In genomic region chr11:63887600-63887999, GRCh38 we compare ENCODE assay signal across 10 cellular contexts. TPM values are rescaled to one million over a fixed set of nuclear protein-coding genes. Genes with fewer than 3 reads are reported as not detected.
DNase-seq lines count a peak whose midpoint lies in the region; ATAC-seq, FAIRE-seq and TF ChIP-seq lines count a peak whose summit lies in the region.
"Had no signal": no experiment of that assay in that cellular context is flagged by ENCODE, and none has a peak within 500 bp of the region (broad histone marks: within the 10 kb centered on the region; RNA-seq: fewer than 3 reads in every experiment).

No MANE protein-coding gene starts in this region.

- H3K4me1 Mint-ChIP-seq in activated T-cell treated with anti-CD3 and anti-CD28 coated beads, Interleukin-2, amount 50 U/mL, for 72 hours (ENCODE audit: low read depth): peaks cover 88% of the 10 kb centered on the region
- peaks cover 77% of the 10 kb centered on the region for H3K4me1 Mint-ChIP-seq in activated naive CD8-positive, alpha-beta T cell treated with anti-CD3 and anti-CD28 coated beads for 36 hours

- H2AFZ ChIP-seq in HepG2 (ENCODE audit: low read length): no peak overlapping the region

- no peaks in the 10 kb centered on the region for H3K27me3 Mint-ChIP-seq in activated T-cell treated with anti-CD3 and anti-CD28 coated beads, Interleukin-2, amount 50 U/mL, for 72 hours (ENCODE audit: low read depth)
- H3K27me3 Mint-ChIP-seq in activated naive CD8-positive, alpha-beta T cell treated with anti-CD3 and anti-CD28 coated beads for 36 hours: no peaks in the 10 kb centered on the region

- H3K9me3 ChIP-seq in HepG2 (ENCODE audit: low read length) (no peaks in the 10 kb centered on the region), thyroid gland (no peaks in the 10 kb centered on the region)
- H3K9me3 ChIP-seq: BE2C had no signal

- H3K4me1 ChIP-seq in HepG2 (ENCODE audit: insufficient read depth, low read length) (peaks cover 41% of the 10 kb centered on the region), thyroid gland (peaks cover 58 to 71% of the 10 kb centered on the region in 2 donors)
- H3K4me1 ChIP-seq: BE2C had no signal

- H3K4me3 ChIP-seq in HepG2 (replicated peaks in 1 of 3; ENCODE audit: insufficient read depth in 1 of 3, low read depth in 2 of 3, low read length in 3 of 3): peak overlapping the region in 1 of 3 experiments; percentile 79; a peak in 1 of 6 replicates
- H3K4me3 ChIP-seq in thyroid gland (replicated peaks in 1 of 3): no peak overlapping the region

- H3K27ac ChIP-seq in HepG2 (ENCODE audit: extremely low read length, insufficient read depth, low read length) (peak overlapping the region; percentile 92), thyroid gland (peak overlapping the region; percentile 81 to 93 (median 90))

- H3K9me3 Mint-ChIP-seq in activated T-cell treated with anti-CD3 and anti-CD28 coated beads, Interleukin-2, amount 50 U/mL, for 72 hours: no peaks in the 10 kb centered on the region
- H3K9me3 Mint-ChIP-seq in activated naive CD8-positive, alpha-beta T cell treated with anti-CD3 and anti-CD28 coated beads for 36 hours: no peaks in the 10 kb centered on the region
- H3K9me3 Mint-ChIP-seq: activated naive CD4-positive, alpha-beta T cell treated with anti-CD3 and anti-CD28 coated beads, Interleukin-2, amount 50 U/mL, for 72 hours had no signal

- peak overlapping the region; percentile 0 for H3K27ac Mint-ChIP-seq in activated T-cell treated with anti-CD3 and anti-CD28 coated beads, Interleukin-2, amount 50 U/mL, for 72 hours
- H3K27ac Mint-ChIP-seq in activated naive CD8-positive, alpha-beta T cell treated with anti-CD3 and anti-CD28 coated beads for 36 hours: peak overlapping the region; percentile 2

- in situ Hi-C loops in HepG2 (cut with HindIII; ENCODE audit: extremely low pct_ligation_motif_present, low pct_unique_long_range_greater_than_20kb): loop anchor here (5.0 kb wide), 1 partner anchor 50 kb away; the partner anchor contains the start of gene MARK2

- CTCF ChIA-PET in HepG2 (lab: Yijun Ruan, JAX; ENCODE audit: low intra/inter-chr PET ratio, low total read pairs): no interaction called here

- peak overlapping the region; percentile 95 for H3K4me2 ChIP-seq in HepG2 (ENCODE audit: low read depth, low read length)

- H3K9ac ChIP-seq in HepG2 (ENCODE audit: insufficient read depth, low read depth, low read length): peak overlapping the region; percentile 80; the same call in 1 of the 2 replicates

- peaks cover 3 to 7% of the 10 kb centered on the region in 2 experiments; a peak in 2 of 5 replicates for H3K36me3 ChIP-seq in HepG2 (replicated peaks in 1 of 2; ENCODE audit: control insufficient read depth in 1 of 2, insufficient read depth in 2 of 2, low read length in 2 of 2)
- H3K36me3 ChIP-seq in thyroid gland: no peaks in the 10 kb centered on the region
- H3K36me3 ChIP-seq: BE2C had no signal

- H3K27me3 ChIP-seq in HepG2 (ENCODE audit: control insufficient read depth in 1 of 2, insufficient read depth in 2 of 2, low read length in 2 of 2) (no peaks in the 10 kb centered on the region), thyroid gland (no peaks in the 10 kb centered on the region)
- H3K27me3 ChIP-seq: BE2C had no signal

- peak overlapping the region; percentile 93 for H3K4me3 Mint-ChIP-seq in activated T-cell treated with anti-CD3 and anti-CD28 coated beads, Interleukin-2, amount 50 U/mL, for 72 hours
- H3K4me3 Mint-ChIP-seq in activated naive CD8-positive, alpha-beta T cell treated with anti-CD3 and anti-CD28 coated beads for 36 hours: peak overlapping the region; percentile 0

- POLR2A ChIA-PET in HepG2 (lab: Yijun Ruan, JAX): interaction anchor here (0.6 to 2.9 kb wide), 11 partner anchors 11 to 297 kb away, joined by 3 to 23 read pairs (median 6); partner anchors contain the start of genes MARK2 and RCOR2

- TF ChIP-seq CTCF in HepG2 (CRISPR knock-in tag; IDR thresholded peaks at IDR 0.05) (no peak), thyroid gland (IDR thresholded peaks at IDR 0.05) (no peak)

- TF ChIP-seq EP300 in HepG2 (IDR thresholded peaks at IDR 0.05; ENCODE audit: low read depth in 2 of 2, low read length in 2 of 2) (no peak), HepG2 (CRISPR knock-in tag; IDR thresholded peaks at IDR 0.05; ENCODE audit: borderline replicate concordance) (no peak)

- H3K36me3 Mint-ChIP-seq in activated T-cell treated with anti-CD3 and anti-CD28 coated beads, Interleukin-2, amount 50 U/mL, for 72 hours (ENCODE audit: insufficient read depth in 2 of 2): no peaks in the 10 kb centered on the region
- H3K36me3 Mint-ChIP-seq in activated naive CD8-positive, alpha-beta T cell treated with anti-CD3 and anti-CD28 coated beads for 36 hours: peaks cover 13% of the 10 kb centered on the region

- TF ChIP-seq POLR2A in HepG2 (IDR thresholded peaks at IDR 0.05; ENCODE audit: insufficient read depth in 1 of 2, low read depth in 2 of 2, low read length in 2 of 2) (no peak), thyroid gland (IDR thresholded peaks at IDR 0.05) (no peak)

- no TSS peak for BruUV-seq in HepG2 (replicated peaks; lab: Mats Ljungman, UMichigan)

- H3K79me2 ChIP-seq in HepG2 (ENCODE audit: insufficient read depth, low read length): peaks cover 41% of the 10 kb centered on the region

- no peak for TF ChIP-seq RAD21 in HepG2 (CRISPR knock-in tag; IDR thresholded peaks at IDR 0.05)

- FAIRE-seq in HepG2 (lab: Jason Lieb, UNC): no peak

- no peak for ATAC-seq in activated T-cell treated with anti-CD3 and anti-CD28 coated beads, Interleukin-2, amount 50 U/mL, for 72 hours (replicated peaks in 1 of 2)
- ATAC-seq in HepG2 (no peak), HG03108 (IDR thresholded peaks at IDR 0.05; ENCODE audit: unreplicated experiment) (no peak), HG02588 (IDR thresholded peaks at IDR 0.05; ENCODE audit: unreplicated experiment) (no peak)

- 38% methylated on average over 4 of the region's 4 CpGs for WGBS in HepG2 (ENCODE audit: low lambda C conversion rate)
- 35 to 47% methylated on average over 4 of the region's 4 CpGs for WGBS in thyroid gland, 2 donors

- 0 out of 2 replicates have a peak, but pooled peaks cover 3% of the 10 kb centered on the region for H4K20me1 ChIP-seq in HepG2 (ENCODE audit: insufficient read depth, low read length)

- DNase-seq in activated T-cell treated with anti-CD3 and anti-CD28 coated beads, Interleukin-2, amount 50 U/mL, for 72 hours: no peak
- no peak for DNase-seq in activated T-cell treated with anti-CD3 and anti-CD28 coated beads, Interleukin-2, amount 50 U/mL, for 1 hour
- no peak for DNase-seq in activated naive CD8-positive, alpha-beta T cell treated with anti-CD3 and anti-CD28 coated beads for 36 hours
- DNase-seq in HepG2 (ENCODE audit: low spot score): no peak
- no peak for DNase-seq in thyroid gland
- DNase-seq in NCI-H748 (lab: John Stamatoyannopoulos, UW; ENCODE audit: unreplicated experiment): no peak
- DNase-seq: BE2C had no signal

- intact Hi-C loops in HepG2 (cut with micrococcal nuclease; ENCODE audit: unreplicated experiment): no loop called here
- intact Hi-C loops in thyroid gland (cut with DNase I): no loop called here

RNA-seq across cellular contexts. Expression of gene RCOR2, which starts 29.4 kb away (rescaled TPM):
- under 1 TPM; 0.39 to 0.96 TPM for total RNA-seq in activated T-cell treated with anti-CD3 and anti-CD28 coated beads, Interleukin-2, amount 50 U/mL, for 72 hours
- under 1 TPM; 0.58 to 0.82 TPM for total RNA-seq in activated naive CD8-positive, alpha-beta T cell treated with anti-CD3 and anti-CD28 coated beads for 36 hours
- total RNA-seq in HepG2 (2016; rRNA removed; fragmentation: Illumina TruSeq; extraction: Trizol) (6.9 and 8.5 TPM in 2 replicates), thyroid gland (under 1 TPM in 1 of 4 donors, not detected in 3; 0.24 TPM)
- total RNA-seq in HepG2 (2016; cell fraction: cytosol; rRNA removed; fragmentation: Illumina TruSeq; extraction: Trizol; ENCODE audit: low read depth): 4.0 and 4.8 TPM in 2 replicates
- total RNA-seq in HepG2 (2016; cell fraction: insoluble cytoplasmic fraction; rRNA removed; fragmentation: Illumina TruSeq; extraction: Trizol): 5.2 and 8.3 TPM in 2 replicates
- 9.3 and 10.4 TPM in 2 replicates for total RNA-seq in HepG2 (2016; cell fraction: membrane; rRNA removed; fragmentation: Illumina TruSeq; extraction: Trizol)
- total RNA-seq in HepG2 (2016; cell fraction: nucleus; rRNA removed; fragmentation: Illumina TruSeq; extraction: Trizol): 4.9 and 5.7 TPM in 2 replicates
- 8.3 and 9.1 TPM in 2 replicates for polyA plus RNA-seq in HepG2 (2011; rRNA removed)
- polyA plus RNA-seq in HepG2 (2011; cell fraction: cytosol; rRNA removed): 6.2 and 8.1 TPM in 2 replicates
- polyA plus RNA-seq in HepG2 (2011; cell fraction: nucleus; rRNA removed): 12.4 and 14.3 TPM in 2 replicates
- polyA plus RNA-seq in HepG2 (2012): 4.5 and 6.4 TPM in 2 replicates
- polyA plus RNA-seq in HepG2 (2016; cell fraction: cytosol; fragmentation: Illumina TruSeq; extraction: Trizol; ENCODE audit: low read depth): 5.0 and 5.5 TPM in 2 replicates
- polyA plus RNA-seq in HepG2 (2016; cell fraction: insoluble cytoplasmic fraction; fragmentation: Illumina TruSeq; extraction: Trizol; ENCODE audit: low read depth): 8.9 and 9.7 TPM in 2 replicates
- polyA plus RNA-seq in HepG2 (2016; cell fraction: membrane; fragmentation: Illumina TruSeq; extraction: Trizol; ENCODE audit: low read depth): 8.9 and 10.1 TPM in 2 replicates
- 16.2 and 16.9 TPM in 2 replicates for polyA plus RNA-seq in HepG2 (2016; cell fraction: nucleus; fragmentation: Illumina TruSeq; extraction: Trizol; ENCODE audit: insufficient read depth, low read depth)
- polyA minus RNA-seq in HepG2 (2011; rRNA and poly(A)+ RNA removed; ENCODE audit: low replicate concordance): 2.5 and 13.8 TPM in 2 replicates
- 5.5 and 6.2 TPM in 2 replicates for polyA minus RNA-seq in HepG2 (2011; cell fraction: cytosol; rRNA and poly(A)+ RNA removed)
- 3.2 and 3.3 TPM in 2 replicates for polyA minus RNA-seq in HepG2 (2011; cell fraction: nucleus; rRNA and poly(A)+ RNA removed)

RNA-seq across cellular contexts. Expression of gene MARK2, which starts 48.7 kb away (rescaled TPM):
- 10 to 100 TPM; 29.0 to 30.0 TPM for total RNA-seq in activated T-cell treated with anti-CD3 and anti-CD28 coated beads, Interleukin-2, amount 50 U/mL, for 72 hours
- total RNA-seq in activated naive CD8-positive, alpha-beta T cell treated with anti-CD3 and anti-CD28 coated beads for 36 hours: 10 to 100 TPM; 27.7 to 29.0 TPM
- total RNA-seq in HepG2 (2016; rRNA removed; fragmentation: Illumina TruSeq; extraction: Trizol): 13.9 and 17.4 TPM in 2 replicates
- total RNA-seq in HepG2 (2016; cell fraction: cytosol; rRNA removed; fragmentation: Illumina TruSeq; extraction: Trizol; ENCODE audit: low read depth): 2.8 and 3.2 TPM in 2 replicates
- 13.6 and 14.5 TPM in 2 replicates for total RNA-seq in HepG2 (2016; cell fraction: insoluble cytoplasmic fraction; rRNA removed; fragmentation: Illumina TruSeq; extraction: Trizol)
- total RNA-seq in HepG2 (2016; cell fraction: membrane; rRNA removed; fragmentation: Illumina TruSeq; extraction: Trizol): 10.2 and 10.4 TPM in 2 replicates
- 13.5 and 15.1 TPM in 2 replicates for total RNA-seq in HepG2 (2016; cell fraction: nucleus; rRNA removed; fragmentation: Illumina TruSeq; extraction: Trizol)
- polyA plus RNA-seq in HepG2 (2011; rRNA removed): 13.5 and 14.6 TPM in 2 replicates
- 9.1 and 10.3 TPM in 2 replicates for polyA plus RNA-seq in HepG2 (2011; cell fraction: cytosol; rRNA removed)
- 16.5 and 18.4 TPM in 2 replicates for polyA plus RNA-seq in HepG2 (2011; cell fraction: nucleus; rRNA removed)
- 11.6 and 13.0 TPM in 2 replicates for polyA plus RNA-seq in HepG2 (2012)
- polyA plus RNA-seq in HepG2 (2016; cell fraction: cytosol; fragmentation: Illumina TruSeq; extraction: Trizol; ENCODE audit: low read depth): 1.5 and 1.6 TPM in 2 replicates
- polyA plus RNA-seq in HepG2 (2016; cell fraction: insoluble cytoplasmic fraction; fragmentation: Illumina TruSeq; extraction: Trizol; ENCODE audit: low read depth): 13.0 and 19.7 TPM in 2 replicates
- 6.2 and 6.3 TPM in 2 replicates for polyA plus RNA-seq in HepG2 (2016; cell fraction: membrane; fragmentation: Illumina TruSeq; extraction: Trizol; ENCODE audit: low read depth)
- polyA plus RNA-seq in HepG2 (2016; cell fraction: nucleus; fragmentation: Illumina TruSeq; extraction: Trizol; ENCODE audit: insufficient read depth, low read depth): 21.4 and 25.0 TPM in 2 replicates
- polyA minus RNA-seq in HepG2 (2011; rRNA and poly(A)+ RNA removed; ENCODE audit: low replicate concordance): 21.4 and 36.1 TPM in 2 replicates
- 15.8 and 17.9 TPM in 2 replicates for polyA minus RNA-seq in HepG2 (2011; cell fraction: cytosol; rRNA and poly(A)+ RNA removed)
- polyA minus RNA-seq in HepG2 (2011; cell fraction: nucleus; rRNA and poly(A)+ RNA removed): 10.9 and 17.4 TPM in 2 replicates
- total RNA-seq in thyroid gland: 10 to 100 TPM; 28.2 to 57.7 (median 48.6) TPM

RNA-seq across cellular contexts. Expression of gene NAA40, which starts 51.2 kb away (rescaled TPM):
- 10 to 100 TPM; 15.1 to 15.2 TPM for total RNA-seq in activated T-cell treated with anti-CD3 and anti-CD28 coated beads, Interleukin-2, amount 50 U/mL, for 72 hours
- 10 to 100 TPM; 18.3 to 21.6 TPM for total RNA-seq in activated naive CD8-positive, alpha-beta T cell treated with anti-CD3 and anti-CD28 coated beads for 36 hours
- total RNA-seq in HepG2 (2016; rRNA removed; fragmentation: Illumina TruSeq; extraction: Trizol) (17.1 and 17.9 TPM in 2 replicates), thyroid gland (10 to 100 TPM; 27.6 to 46.4 (median 34.5) TPM)
- total RNA-seq in HepG2 (2016; cell fraction: cytosol; rRNA removed; fragmentation: Illumina TruSeq; extraction: Trizol; ENCODE audit: low read depth): 1.8 and 2.2 TPM in 2 replicates
- 15.4 and 20.1 TPM in 2 replicates for total RNA-seq in HepG2 (2016; cell fraction: insoluble cytoplasmic fraction; rRNA removed; fragmentation: Illumina TruSeq; extraction: Trizol)
- total RNA-seq in HepG2 (2016; cell fraction: membrane; rRNA removed; fragmentation: Illumina TruSeq; extraction: Trizol): 6.7 and 7.0 TPM in 2 replicates
- total RNA-seq in HepG2 (2016; cell fraction: nucleus; rRNA removed; fragmentation: Illumina TruSeq; extraction: Trizol): 15.0 and 17.0 TPM in 2 replicates
- polyA plus RNA-seq in HepG2 (2011; rRNA removed): 11.1 and 14.3 TPM in 2 replicates
- 9.0 and 9.1 TPM in 2 replicates for polyA plus RNA-seq in HepG2 (2011; cell fraction: cytosol; rRNA removed)
- 34.5 and 44.9 TPM in 2 replicates for polyA plus RNA-seq in HepG2 (2011; cell fraction: nucleus; rRNA removed)
- polyA plus RNA-seq in HepG2 (2012): 8.9 TPM in 2 replicates
- 2.0 and 2.2 TPM in 2 replicates for polyA plus RNA-seq in HepG2 (2016; cell fraction: cytosol; fragmentation: Illumina TruSeq; extraction: Trizol; ENCODE audit: low read depth)
- 19.2 and 20.6 TPM in 2 replicates for polyA plus RNA-seq in HepG2 (2016; cell fraction: insoluble cytoplasmic fraction; fragmentation: Illumina TruSeq; extraction: Trizol; ENCODE audit: low read depth)
- polyA plus RNA-seq in HepG2 (2016; cell fraction: membrane; fragmentation: Illumina TruSeq; extraction: Trizol; ENCODE audit: low read depth): 4.0 and 4.3 TPM in 2 replicates
- 43.1 and 48.7 TPM in 2 replicates for polyA plus RNA-seq in HepG2 (2016; cell fraction: nucleus; fragmentation: Illumina TruSeq; extraction: Trizol; ENCODE audit: insufficient read depth, low read depth)
- 10.7 and 27.3 TPM in 2 replicates for polyA minus RNA-seq in HepG2 (2011; rRNA and poly(A)+ RNA removed; ENCODE audit: low replicate concordance)
- 3.8 and 4.3 TPM in 2 replicates for polyA minus RNA-seq in HepG2 (2011; cell fraction: cytosol; rRNA and poly(A)+ RNA removed)
- polyA minus RNA-seq in HepG2 (2011; cell fraction: nucleus; rRNA and poly(A)+ RNA removed): 18.0 and 19.6 TPM in 2 replicates
